ENCODE assay signal across 8 cellular contexts in genomic region chr16:27242868-27243590, GRCh38. TPM values are rescaled to one million over a fixed set of nuclear protein-coding genes. Genes with fewer than 3 reads are reported as not detected.
DNase-seq lines count a peak whose midpoint lies in the region; ATAC-seq lines count a peak whose summit lies in the region.

No MANE protein-coding gene starts in this region.

- peak; percentile 13 for ATAC-seq in activated T-helper 17 cell treated with anti-CD3 and anti-CD28 coated beads, Interleukin-2, amount 50 U/mL, for 72 hours (replicated peaks)
- peak; percentile 58 to 69 for ATAC-seq in left cardiac atrium
- ATAC-seq in GM18861 (IDR thresholded peaks at IDR 0.05; ENCODE audit: unreplicated experiment), result no peak
- ATAC-seq in HG02571 (IDR thresholded peaks at IDR 0.05; ENCODE audit: unreplicated experiment), result no peak

- peaks cover 62% of the 10 kb centered on the region for H3K4me1 Mint-ChIP-seq in activated T-helper 17 cell treated with anti-CD3 and anti-CD28 coated beads, Interleukin-2, amount 50 U/mL, for 72 hours

- no peaks in the 10 kb centered on the region for H3K9me3 Mint-ChIP-seq in activated T-helper 17 cell treated with anti-CD3 and anti-CD28 coated beads, Interleukin-2, amount 50 U/mL, for 72 hours

- no peaks in the 10 kb centered on the region for H3K27me3 Mint-ChIP-seq in activated T-helper 17 cell treated with anti-CD3 and anti-CD28 coated beads, Interleukin-2, amount 50 U/mL, for 72 hours

- peak overlapping the region; percentile 61 for H3K4me3 Mint-ChIP-seq in activated T-helper 17 cell treated with anti-CD3 and anti-CD28 coated beads, Interleukin-2, amount 50 U/mL, for 72 hours

- H3K36me3 Mint-ChIP-seq in activated T-helper 17 cell treated with anti-CD3 and anti-CD28 coated beads, Interleukin-2, amount 50 U/mL, for 72 hours (ENCODE audit: low read depth), result peaks cover 26% of the 10 kb centered on the region

- intact Hi-C loops in left cardiac atrium (cut with DNase I), result no loop called here

- DNase-seq in Daoy (ENCODE audit: low read depth), result peak; percentile 71
- peak; percentile 96 for DNase-seq in LHCN-M2 (ENCODE audit: low read depth)
- no peak for DNase-seq in left cardiac atrium
- peak; percentile 73 for DNase-seq in retina
- DNase-seq in NCI-H774 (lab: John Stamatoyannopoulos, UW), result no peak

- peak overlapping the region; percentile 88 for H3K27ac Mint-ChIP-seq in activated T-helper 17 cell treated with anti-CD3 and anti-CD28 coated beads, Interleukin-2, amount 50 U/mL, for 72 hours

RNA-seq across cellular contexts. Expression of gene NSMCE1, which starts 25.5 kb away (rescaled TPM):
- total RNA-seq in Daoy (2014; rRNA removed; shearing (Covaris generic)), result 64.6 and 68.8 TPM in 2 replicates
- total RNA-seq in LHCN-M2 (2014; rRNA removed), result 50.1 and 62.7 TPM in 2 replicates
- 103 TPM for polyA plus RNA-seq in LHCN-M2 (2012)
- total RNA-seq in activated T-helper 17 cell treated with anti-CD3 and anti-CD28 coated beads, Interleukin-2, amount 50 U/mL, for 72 hours, result 10 to 100 TPM; 59.6 to 99.8 TPM
- total RNA-seq in left cardiac atrium, result 10 to 100 TPM; 31.5 to 32.6 TPM

RNA-seq across cellular contexts. Expression of gene KDM8, which starts 39.7 kb away (rescaled TPM):
- 2.3 and 3.7 TPM in 2 replicates for total RNA-seq in Daoy (2014; rRNA removed; shearing (Covaris generic))
- 4.5 and 4.6 TPM in 2 replicates for total RNA-seq in LHCN-M2 (2014; rRNA removed)
- 3.1 TPM for polyA plus RNA-seq in LHCN-M2 (2012)
- 1 to 10 TPM; 7.7 to 9.1 TPM for total RNA-seq in activated T-helper 17 cell treated with anti-CD3 and anti-CD28 coated beads, Interleukin-2, amount 50 U/mL, for 72 hours
- 1 to 10 TPM; 3.0 to 4.2 TPM for total RNA-seq in left cardiac atrium

Comparison
In these comparisons a context has a peak if more than half of its experiments do, and no peak if none do; other contexts are left out.
1. DNase-seq: peak in Daoy (single experiment), LHCN-M2 (single experiment) and retina (single experiment); none in left cardiac atrium (single experiment) and NCI-H774 (single experiment).
2. ATAC-seq: peak in activated T-helper 17 cell treated with anti-CD3 and anti-CD28 coated beads, Interleukin-2, amount 50 U/mL, for 72 hours (single experiment) and left cardiac atrium (2 of 2); none in GM18861 (single experiment) and HG02571 (single experiment).